ENCODE assay signal across 8 cellular contexts in genomic region chr4:70705146-70705855, GRCh38. TPM values are rescaled to one million over a fixed set of nuclear protein-coding genes. Genes with fewer than 3 reads are reported as not detected.
DNase-seq lines count a peak whose midpoint lies in the region; ATAC-seq and TF ChIP-seq lines count a peak whose summit lies in the region.

No MANE protein-coding gene starts in this region.

- peaks cover 0 to 11% (median 0%) of the 10 kb centered on the region in 3 donors for H3K36me3 Mint-ChIP-seq in CD8-positive, alpha-beta memory T cell
- no peaks in the 10 kb centered on the region for H3K36me3 Mint-ChIP-seq in stimulated activated effector memory CD8-positive, alpha-beta T cell treated with anti-CD3 and anti-CD28 coated beads, Interleukin-12 subunit alpha, Interleukin-12 subunit beta, amount 100 ng/mL, for 72 hours

- peak overlapping the region; percentile 71 for H3K27ac ChIP-seq in CD8-positive, alpha-beta memory T cell (ENCODE audit: low read depth, low read length)
- H3K27ac ChIP-seq in OCI-LY3 (ENCODE audit: low read length) = peak overlapping the region; percentile 88

- no peak for TF ChIP-seq CTCF in OCI-LY3 (IDR thresholded peaks at IDR 0.05; ENCODE audit: low read depth, low read length)
- TF ChIP-seq CTCF in epithelial cell of proximal tubule (conservative IDR thresholded peaks at IDR 0.05; ENCODE audit: low read depth, low read length) = no peak

- POLR2A ChIA-PET in CD8-positive, alpha-beta memory T cell (lab: Charles Lee) = interaction anchor here (0.7 to 4.3 kb wide), 9 partner anchors 12 to 197 kb away, joined by 3 to 60 read pairs (median 6); partner anchors contain the start of genes GRSF1, MOB1B, RUFY3 and UTP3

- peaks cover 45% of the 10 kb centered on the region for H3K79me2 ChIP-seq in OCI-LY3 (ENCODE audit: low read length)

- peak overlapping the region; percentile 82 for H3K9ac ChIP-seq in OCI-LY3 (ENCODE audit: low read length)
- peak overlapping the region; percentile 83 for H3K9ac ChIP-seq in mucosa of stomach (ENCODE audit: low read length)

- peaks cover 21 to 44% (median 38%) of the 10 kb centered on the region in 3 donors for H3K4me1 Mint-ChIP-seq in CD8-positive, alpha-beta memory T cell
- peaks cover 22% of the 10 kb centered on the region for H3K4me1 Mint-ChIP-seq in stimulated activated effector memory CD8-positive, alpha-beta T cell treated with anti-CD3 and anti-CD28 coated beads, Interleukin-12 subunit alpha, Interleukin-12 subunit beta, amount 100 ng/mL, for 72 hours

- no peaks in the 10 kb centered on the region for H3K36me3 ChIP-seq in CD8-positive, alpha-beta memory T cell (ENCODE audit: insufficient read depth, low read length)
- no peaks in the 10 kb centered on the region for H3K36me3 ChIP-seq in OCI-LY3 (replicated peaks; ENCODE audit: low read depth, low read length)
- no peaks in the 10 kb centered on the region for H3K36me3 ChIP-seq in mucosa of stomach (ENCODE audit: control insufficient read depth, insufficient read depth, low read length)

- H2AFZ ChIP-seq in OCI-LY3 (ENCODE audit: low read depth, low read length) = peak overlapping the region; percentile 72

- peaks cover 27% of the 10 kb centered on the region for H3K4me1 ChIP-seq in CD8-positive, alpha-beta memory T cell (ENCODE audit: insufficient read depth, low read length)
- peaks cover 31% of the 10 kb centered on the region for H3K4me1 ChIP-seq in OCI-LY3 (ENCODE audit: low read length)
- peaks cover 17% of the 10 kb centered on the region for H3K4me1 ChIP-seq in mucosa of stomach (ENCODE audit: control insufficient read depth, insufficient read depth, low read length)

- H3K4me3 ChIP-seq in CD8-positive, alpha-beta memory T cell (ENCODE audit: low read length) = peak overlapping the region; percentile 68
- peak overlapping the region; percentile 89 for H3K4me3 ChIP-seq in OCI-LY3 (ENCODE audit: low read length)
- H3K4me3 ChIP-seq in epithelial cell of proximal tubule (ENCODE audit: low read depth, low read length) = peak overlapping the region; percentile 73
- peak overlapping the region; percentile 74 for H3K4me3 ChIP-seq in mucosa of stomach (ENCODE audit: low read length)

- H3K27ac Mint-ChIP-seq in CD8-positive, alpha-beta memory T cell = peak overlapping the region; percentile 86 to 98 (median 94)
- H3K27ac Mint-ChIP-seq in stimulated activated effector memory CD8-positive, alpha-beta T cell treated with anti-CD3 and anti-CD28 coated beads, Interleukin-12 subunit alpha, Interleukin-12 subunit beta, amount 100 ng/mL, for 72 hours = peak overlapping the region; percentile 94

- CTCF ChIA-PET in CD8-positive, alpha-beta memory T cell (lab: Charles Lee) = interaction anchor here (0.5 to 7.1 kb wide), 14 partner anchors 10 to 197 kb away, joined by 3 to 93 read pairs (median 4); partner anchors contain the start of genes MOB1B, RUFY3 and UTP3

- no peaks in the 10 kb centered on the region for H3K9me3 ChIP-seq in CD8-positive, alpha-beta memory T cell (ENCODE audit: low read length)
- H3K9me3 ChIP-seq in OCI-LY3 (ENCODE audit: insufficient read depth, low read length) = no peaks in the 10 kb centered on the region
- H3K9me3 ChIP-seq in mucosa of stomach (ENCODE audit: control insufficient read depth, low read length) = no peaks in the 10 kb centered on the region

- ATAC-seq in GM19395 (IDR thresholded peaks at IDR 0.05; ENCODE audit: unreplicated experiment) (peak; percentile 63), HG03460 (IDR thresholded peaks at IDR 0.05; ENCODE audit: unreplicated experiment) (peak; percentile 46)
- ATAC-seq in stimulated activated effector memory CD8-positive, alpha-beta T cell treated with anti-CD3 and anti-CD28 coated beads, Interleukin-12 subunit alpha, Interleukin-12 subunit beta, amount 100 ng/mL, for 72 hours = peak; percentile 85

- H3K4me2 ChIP-seq in OCI-LY3 (ENCODE audit: low read length) = peak overlapping the region; percentile 86

- peak overlapping the region; percentile 87 to 99 (median 94) for H3K4me3 Mint-ChIP-seq in CD8-positive, alpha-beta memory T cell
- H3K4me3 Mint-ChIP-seq in stimulated activated effector memory CD8-positive, alpha-beta T cell treated with anti-CD3 and anti-CD28 coated beads, Interleukin-12 subunit alpha, Interleukin-12 subunit beta, amount 100 ng/mL, for 72 hours = peak overlapping the region; percentile 88

- H3K27me3 Mint-ChIP-seq in CD8-positive, alpha-beta memory T cell = peaks cover 0 to 1% of the 10 kb centered on the region in 2 donors

- no peaks in the 10 kb centered on the region for H3K27me3 ChIP-seq in CD8-positive, alpha-beta memory T cell (ENCODE audit: insufficient read depth, low read length, poor library complexity, severe bottlenecking)
- H3K27me3 ChIP-seq in OCI-LY3 (ENCODE audit: low read depth, low read length) = no peaks in the 10 kb centered on the region
- H3K27me3 ChIP-seq in mucosa of stomach (ENCODE audit: control insufficient read depth, insufficient read depth, low read length) = no peaks in the 10 kb centered on the region

- H3K9me3 Mint-ChIP-seq in CD8-positive, alpha-beta memory T cell = no peaks in the 10 kb centered on the region
- H3K9me3 Mint-ChIP-seq in stimulated activated effector memory CD8-positive, alpha-beta T cell treated with anti-CD3 and anti-CD28 coated beads, Interleukin-12 subunit alpha, Interleukin-12 subunit beta, amount 100 ng/mL, for 72 hours = no peaks in the 10 kb centered on the region

- peak; percentile 67 to 85 (median 72) for DNase-seq in CD8-positive, alpha-beta memory T cell
- peak; percentile 73 for DNase-seq in activated T-cell treated with anti-CD3 and anti-CD28 coated beads for 48 hours (ENCODE audit: low read depth)
- DNase-seq in epithelial cell of proximal tubule (ENCODE audit: low read depth) = no peak
- DNase-seq in stimulated activated effector memory CD8-positive, alpha-beta T cell treated with anti-CD3 and anti-CD28 coated beads, Interleukin-12 subunit alpha, Interleukin-12 subunit beta, amount 100 ng/mL, for 72 hours (ENCODE audit: low spot score in 2 of 2) = peak; percentile 70 to 89

- no peaks in the 10 kb centered on the region for H4K20me1 ChIP-seq in OCI-LY3 (ENCODE audit: insufficient read depth, low read length)

RNA-seq across cellular contexts. Expression of gene RUFY3, which starts 16.5 kb away (rescaled TPM):
- total RNA-seq in CD8-positive, alpha-beta memory T cell = 10 to 100 TPM; 13.8 to 14.8 TPM
- 10.4 TPM for polyA plus RNA-seq in CD8-positive, alpha-beta memory T cell
- 22.9 and 24.9 TPM in 2 replicates for total RNA-seq in epithelial cell of proximal tubule

RNA-seq across cellular contexts. Expression of gene UTP3, which starts 17.0 kb away (rescaled TPM):
- 10 to 100 TPM; 42.5 to 43.4 TPM for total RNA-seq in CD8-positive, alpha-beta memory T cell
- 14.9 TPM for polyA plus RNA-seq in CD8-positive, alpha-beta memory T cell
- 28.0 and 29.0 TPM in 2 replicates for total RNA-seq in epithelial cell of proximal tubule

RNA-seq across cellular contexts. Expression of gene JCHAIN, which starts 39.0 kb away (rescaled TPM):
- not detected for total RNA-seq in CD8-positive, alpha-beta memory T cell
- not detected for polyA plus RNA-seq in CD8-positive, alpha-beta memory T cell
- 0.29 TPM in 1 of 2 replicates, not detected in the other for total RNA-seq in epithelial cell of proximal tubule
